ENCODE assay signal across 29 cellular contexts in genomic region chr1:209945377-209945776, GRCh38. TPM values are rescaled to one million over a fixed set of nuclear protein-coding genes. Genes with fewer than 3 reads are reported as not detected.
"Had no signal": no experiment of that assay in that cellular context is flagged by ENCODE, and none has a peak within 500 bp of the region (broad histone marks: within the 10 kb centered on the region; RNA-seq: fewer than 3 reads in every experiment).

No MANE protein-coding gene starts in this region.

- H3K27ac ChIP-seq: neural progenitor cell, ovary, parathyroid adenoma, psoas muscle, right lobe of liver, sigmoid colon, stomach, thoracic aorta, thyroid gland, tibial nerve, upper lobe of left lung, vagina had no signal

- H3K9me3 Mint-ChIP-seq: natural killer cell; nephron; neural progenitor cell; stimulated activated effector memory CD8-positive, alpha-beta T cell treated with anti-CD3 and anti-CD28 coated beads, Interleukin-12 subunit alpha, Interleukin-12 subunit beta, amount 100 ng/mL, for 72 hours; stimulated activated naive B cell treated with anti-CD40 and anti-IgM and Interleukin-4, amounts not matched to agents 10 μg/mL and 1 μg/mL and 100 μg/mL, for 72 hours; stimulated activated naive CD8-positive, alpha-beta T cell treated with anti-CD3 and anti-CD28 coated beads, Interleukin-15, Interleukin-2, amounts not matched to agents 100 ng/mL and 50 ng/mL, for 24 hours had no signal

- H3K27ac Mint-ChIP-seq: natural killer cell; nephron; neural progenitor cell; progenitor cell of endocrine pancreas; stimulated activated effector memory CD8-positive, alpha-beta T cell treated with anti-CD3 and anti-CD28 coated beads, Interleukin-12 subunit alpha, Interleukin-12 subunit beta, amount 100 ng/mL, for 72 hours; stimulated activated naive B cell treated with anti-CD40 and anti-IgM and Interleukin-4, amounts not matched to agents 10 μg/mL and 1 μg/mL and 100 μg/mL, for 72 hours; stimulated activated naive CD8-positive, alpha-beta T cell treated with anti-CD3 and anti-CD28 coated beads, Interleukin-15, Interleukin-2, amounts not matched to agents 100 ng/mL and 50 ng/mL, for 24 hours had no signal

- DNase-seq: natural killer cell; occipital lobe; ovary; posterior cingulate gyrus; psoas muscle; right cardiac atrium; right lobe of liver; sigmoid colon; small intestine; stimulated activated CD4-positive, alpha-beta T cell treated with anti-CD3 and anti-CD28 coated beads, Interleukin-15, amount 100 ng/mL, for 24 hours; stimulated activated CD4-positive, alpha-beta T cell treated with anti-CD3 and anti-CD28 coated beads, Interleukin-2, amount 100 ng/mL, for 24 hours; stimulated activated CD4-positive, alpha-beta T cell treated with anti-CD3 and anti-CD28 coated beads, Interleukin-2, amount 100 ng/mL, for 48 hours; stimulated activated CD4-positive, alpha-beta T cell treated with anti-CD3 and anti-CD28 coated beads, Interleukin-4, amount 100 ng/mL, for 24 hours; stimulated activated naive B cell treated with anti-CD40 and anti-IgM and Interleukin-4, amounts not matched to agents 10 μg/mL and 1 μg/mL and 100 μg/mL, for 72 hours; stimulated activated naive CD4-positive, alpha-beta T cell treated with Interleukin-2 at 50 U/mL for 16 hours; stomach; thyroid gland; trophoblast cell; upper lobe of left lung had no signal

- H3K4me3 Mint-ChIP-seq: natural killer cell; nephron; neural progenitor cell; stimulated activated effector memory CD8-positive, alpha-beta T cell treated with anti-CD3 and anti-CD28 coated beads, Interleukin-12 subunit alpha, Interleukin-12 subunit beta, amount 100 ng/mL, for 72 hours; stimulated activated naive B cell treated with anti-CD40 and anti-IgM and Interleukin-4, amounts not matched to agents 10 μg/mL and 1 μg/mL and 100 μg/mL, for 72 hours; stimulated activated naive CD8-positive, alpha-beta T cell treated with anti-CD3 and anti-CD28 coated beads, Interleukin-15, Interleukin-2, amounts not matched to agents 100 ng/mL and 50 ng/mL, for 24 hours had no signal

- H3K9me3 ChIP-seq: ovary, psoas muscle, right lobe of liver, sigmoid colon, stomach, thoracic aorta, thyroid gland, tibial nerve, upper lobe of left lung, vagina had no signal

- ATAC-seq: natural killer cell; psoas muscle; right cardiac atrium; right lobe of liver; stimulated activated effector memory CD8-positive, alpha-beta T cell treated with anti-CD3 and anti-CD28 coated beads, Interleukin-12 subunit alpha, Interleukin-12 subunit beta, amount 100 ng/mL, for 72 hours; stimulated activated naive B cell treated with anti-CD40 and anti-IgM and Interleukin-4, amounts not matched to agents 10 μg/mL and 1 μg/mL and 100 μg/mL, for 72 hours had no signal

- H3K4me3 ChIP-seq: neural progenitor cell, ovary, psoas muscle, right lobe of liver, sigmoid colon, stomach, thoracic aorta, thyroid gland, tibial nerve, upper lobe of left lung, vagina had no signal

- H3K4me1 ChIP-seq: neural progenitor cell, parathyroid adenoma, psoas muscle, right lobe of liver, sigmoid colon, stomach, thyroid gland, tibial nerve, upper lobe of left lung, vagina had no signal

- H3K4me1 Mint-ChIP-seq: natural killer cell; nephron; neural progenitor cell; stimulated activated effector memory CD8-positive, alpha-beta T cell treated with anti-CD3 and anti-CD28 coated beads, Interleukin-12 subunit alpha, Interleukin-12 subunit beta, amount 100 ng/mL, for 72 hours; stimulated activated naive B cell treated with anti-CD40 and anti-IgM and Interleukin-4, amounts not matched to agents 10 μg/mL and 1 μg/mL and 100 μg/mL, for 72 hours had no signal

- H3K36me3 ChIP-seq: neural progenitor cell, ovary, right lobe of liver, sigmoid colon, stomach, thoracic aorta, thyroid gland, tibial nerve, upper lobe of left lung, vagina had no signal

- H3K36me3 Mint-ChIP-seq: natural killer cell; neural progenitor cell; stimulated activated effector memory CD8-positive, alpha-beta T cell treated with anti-CD3 and anti-CD28 coated beads, Interleukin-12 subunit alpha, Interleukin-12 subunit beta, amount 100 ng/mL, for 72 hours; stimulated activated naive B cell treated with anti-CD40 and anti-IgM and Interleukin-4, amounts not matched to agents 10 μg/mL and 1 μg/mL and 100 μg/mL, for 72 hours had no signal

RNA-seq across cellular contexts. Expression of gene SYT14, which starts 7.4 kb away (rescaled TPM):
- total RNA-seq: natural killer cell, right lobe of liver, subcutaneous adipose tissue, thoracic aorta, upper lobe of left lung had no signal
